ENCODE assay signal across 1 cellular context in genomic region chr2:64750817-64751285, GRCh38.
TF ChIP-seq lines count a peak whose summit lies in the region.

No MANE protein-coding gene starts in this region.

TF ChIP-seq in SK-N-SH, 30 proteins besides CTCF, POLR2A, EP300 and RAD21 (continued from another document):
- TF ChIP-seq PBX3 (IDR thresholded peaks at IDR 0.05) (peak; percentile 95; the same call in 1 of the 2 replicates), POLR2AphosphoS5 (IDR thresholded peaks at IDR 0.05; ENCODE audit: low read depth, low read length) (peak; percentile 86), JUND (IDR thresholded peaks at IDR 0.05) (no peak; the same call in 1 of the 2 replicates), TCF12 (IDR thresholded peaks at IDR 0.05) (peak; percentile 39; the same call in 1 of the 2 replicates), ZBTB33 (IDR thresholded peaks at IDR 0.05; ENCODE audit: borderline replicate concordance, low read depth) (no peak), IRF3 (IDR thresholded peaks at IDR 0.05; ENCODE audit: low read depth, low read length) (no peak)
